11 cellular contexts compared by ENCODE assay signal in the genomic region with DNA sequence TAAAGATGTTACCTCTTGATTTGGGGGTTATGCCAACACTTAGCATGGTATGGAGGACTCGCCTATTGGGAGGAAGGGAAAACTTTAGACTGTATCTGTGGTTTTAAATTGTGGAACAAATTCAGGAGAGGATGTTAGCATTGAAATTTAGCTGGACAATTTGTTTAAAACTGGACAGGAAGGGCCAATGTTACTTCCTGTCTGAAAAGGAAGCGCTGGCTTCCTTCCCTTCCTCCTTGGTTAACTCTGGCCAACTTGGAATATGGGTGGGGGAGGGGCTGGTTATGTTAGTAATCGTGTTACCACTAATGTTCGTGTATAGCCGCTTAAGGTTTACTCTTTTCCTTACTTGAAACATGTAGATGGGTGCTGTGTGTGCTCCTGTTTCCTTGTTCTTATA. TPM values are rescaled to one million over a fixed set of nuclear protein-coding genes. Genes with fewer than 3 reads are reported as not detected.
A peak's percentile ranks its signal among the peaks of the same experiment; 100 is the strongest.
DNase-seq lines count a peak whose midpoint lies in the region; ATAC-seq and TF ChIP-seq lines count a peak whose summit lies in the region.
"Had no signal": no experiment of that assay in that cellular context is flagged by ENCODE, and none has a peak within 500 bp of the region (broad histone marks: within the 10 kb centered on the region; RNA-seq: fewer than 3 reads in every experiment).

No MANE protein-coding gene starts in this region.

- H3K27ac Mint-ChIP-seq in WTC11 = peak overlapping the region; percentile 99

- H4K12ac ChIP-seq in trophoblast cell (ENCODE audit: low read depth, low read length) = no peak overlapping the region

- H3K14ac ChIP-seq in trophoblast cell (ENCODE audit: low read length) = no peak overlapping the region

- peak overlapping the region; percentile 76 for H3K4ac ChIP-seq in trophoblast cell (ENCODE audit: low read depth, low read length)

- no peak overlapping the region for H2AK5ac ChIP-seq in trophoblast cell (ENCODE audit: low read length)

- no peak overlapping the region for H2BK5ac ChIP-seq in trophoblast cell (ENCODE audit: low read depth, low read length, poor library complexity)

- ATAC-seq in WTC11 (no peak), GM19324 (IDR thresholded peaks at IDR 0.05; ENCODE audit: low FRiP score, unreplicated experiment) (no peak)
- ATAC-seq: naive thymus-derived CD8-positive, alpha-beta T cell had no signal

- no peak overlapping the region for H3K18ac ChIP-seq in trophoblast cell (ENCODE audit: low read length)

- H3K4me1 ChIP-seq in ACC112 (ENCODE audit: control insufficient read depth, insufficient read depth, low read length, unreplicated experiment) (peaks cover 60% of the 10 kb centered on the region), left ventricle myocardium inferior (peaks cover 100% of the 10 kb centered on the region), trophoblast cell (ENCODE audit: control insufficient read depth in 1 of 2, insufficient read depth in 2 of 2, low read length in 2 of 2) (peaks cover 17 to 44% of the 10 kb centered on the region in 2 experiments)

- no peak overlapping the region for H3K23ac ChIP-seq in trophoblast cell (ENCODE audit: low read length)

- no peak for DNase-seq in WTC11 (ENCODE audit: low spot score)
- no peak for DNase-seq in left ventricle myocardium inferior
- DNase-seq in trophoblast cell = no peak
- DNase-seq in C1 segment of cervical spinal cord (lab: John Stamatoyannopoulos, UW) = no peak
- no peak for DNase-seq in LoVo (ENCODE audit: low spot score)
- DNase-seq in SIG-M5 treated with dmso at 0.1 percent for 504 hours (lab: John Stamatoyannopoulos, UW; ENCODE audit: unreplicated experiment) = no peak
- DNase-seq: naive thymus-derived CD8-positive, alpha-beta T cell had no signal

- H2AFZ ChIP-seq in ACC112 (ENCODE audit: low read length, unreplicated experiment) (no peak overlapping the region), trophoblast cell (ENCODE audit: insufficient read depth, low read length, poor library complexity) (no peak overlapping the region)

- H3K27ac ChIP-seq in ACC112 (ENCODE audit: low read depth, low read length) (peak overlapping the region; percentile 96), left ventricle myocardium inferior (replicated peaks) (peak overlapping the region; percentile 97), trophoblast cell (ENCODE audit: low read depth, low read length) (peak overlapping the region; percentile 67)
- H3K27ac ChIP-seq: C4-2B had no signal

- H3K27me3 ChIP-seq in ACC112 (ENCODE audit: insufficient read depth, low read length) (no peaks in the 10 kb centered on the region), left ventricle myocardium inferior (ENCODE audit: low read depth) (no peaks in the 10 kb centered on the region), trophoblast cell (ENCODE audit: insufficient read depth, low read length) (no peaks in the 10 kb centered on the region)

- no peak overlapping the region for H2BK12ac ChIP-seq in trophoblast cell (ENCODE audit: low read length)

- no peaks in the 10 kb centered on the region for H3K36me3 Mint-ChIP-seq in WTC11

- no peak overlapping the region for H4K91ac ChIP-seq in trophoblast cell (ENCODE audit: low read depth, low read length)

- no peaks in the 10 kb centered on the region for H3K27me3 Mint-ChIP-seq in WTC11 (ENCODE audit: low read depth)
- H3K27me3 Mint-ChIP-seq: naive thymus-derived CD8-positive, alpha-beta T cell had no signal

- H3K79me2 ChIP-seq in ACC112 (ENCODE audit: control insufficient read depth, insufficient read depth, low read length, unreplicated experiment) (peaks cover 95% of the 10 kb centered on the region), trophoblast cell (ENCODE audit: control insufficient read depth, insufficient read depth, low read length, poor library complexity) (peaks cover 15% of the 10 kb centered on the region)

- CTCF ChIA-PET in WTC11 (lab: Charles Lee) = interaction anchor here (0.9 to 4.7 kb wide), 4 partner anchors 14 to 25 kb away, joined by 3 to 61 read pairs (median 16); partner anchors contain the start of gene BTBD18

- H3K36me3 ChIP-seq in ACC112 (ENCODE audit: insufficient read depth, low read length) (no peaks in the 10 kb centered on the region), left ventricle myocardium inferior (no peaks in the 10 kb centered on the region), trophoblast cell (ENCODE audit: control insufficient read depth in 1 of 2, insufficient read depth in 2 of 2, low read length in 2 of 2) (no peaks in the 10 kb centered on the region)

- TF ChIP-seq CTCF in WTC11 (IDR thresholded peaks at IDR 0.05) (no peak), left ventricle myocardium inferior (IDR thresholded peaks at IDR 0.05; ENCODE audit: borderline replicate concordance) (no peak)

- no peak overlapping the region for H2BK120ac ChIP-seq in trophoblast cell (ENCODE audit: insufficient read depth, low read length, poor library complexity)

- no peak overlapping the region for H3K9ac ChIP-seq in trophoblast cell (ENCODE audit: low read length)

- H3K4me3 Mint-ChIP-seq in WTC11 = peak overlapping the region; percentile 18; the same call in 1 of the 2 replicates
- H3K4me3 Mint-ChIP-seq: naive thymus-derived CD8-positive, alpha-beta T cell had no signal

- H3K4me2 ChIP-seq in trophoblast cell (ENCODE audit: low read length) = peak overlapping the region; percentile 40

- intact Hi-C loops in left ventricle myocardium inferior (cut with micrococcal nuclease) = no loop called here

- peaks cover 82% of the 10 kb centered on the region for H3K4me1 Mint-ChIP-seq in WTC11

- WGBS in trophoblast cell (ENCODE audit: extremely low coverage, insufficient coverage, insufficient read length) = no CpG with 5 or more reads among the region's 5 CpGs

- peak overlapping the region; percentile 34; the same call in 1 of the 2 replicates for H3K4me3 ChIP-seq in ACC112 (ENCODE audit: low read depth, low read length)
- peak overlapping the region; percentile 54 for H3K4me3 ChIP-seq in left ventricle myocardium inferior
- no peak overlapping the region for H3K4me3 ChIP-seq in trophoblast cell (ENCODE audit: low read depth, low read length)

- H3K79me1 ChIP-seq in trophoblast cell (ENCODE audit: low read length) = peaks cover 27% of the 10 kb centered on the region

- H3K9me3 Mint-ChIP-seq in WTC11 = no peaks in the 10 kb centered on the region
- H3K9me3 Mint-ChIP-seq: naive thymus-derived CD8-positive, alpha-beta T cell had no signal

- POLR2A ChIA-PET in WTC11 (lab: Charles Lee) = interaction anchor here (0.7 to 9.0 kb wide), 3 partner anchors 9 to 572 kb away, joined by 3 to 188 read pairs (median 4); partner anchors contain the start of gene CTNND1

- H3K9me3 ChIP-seq in left ventricle myocardium inferior (replicated peaks) = no peaks in the 10 kb centered on the region
- no peaks in the 10 kb centered on the region for H3K9me3 ChIP-seq in trophoblast cell (ENCODE audit: insufficient read depth, low read depth, low read length)

- no peak overlapping the region for H4K8ac ChIP-seq in trophoblast cell (ENCODE audit: low read depth, low read length)

TF ChIP-seq in WTC11, 78 proteins besides CTCF, POLR2A, EP300 and RAD21 (continues in another document):
- TF ChIP-seq, protein P1, sequence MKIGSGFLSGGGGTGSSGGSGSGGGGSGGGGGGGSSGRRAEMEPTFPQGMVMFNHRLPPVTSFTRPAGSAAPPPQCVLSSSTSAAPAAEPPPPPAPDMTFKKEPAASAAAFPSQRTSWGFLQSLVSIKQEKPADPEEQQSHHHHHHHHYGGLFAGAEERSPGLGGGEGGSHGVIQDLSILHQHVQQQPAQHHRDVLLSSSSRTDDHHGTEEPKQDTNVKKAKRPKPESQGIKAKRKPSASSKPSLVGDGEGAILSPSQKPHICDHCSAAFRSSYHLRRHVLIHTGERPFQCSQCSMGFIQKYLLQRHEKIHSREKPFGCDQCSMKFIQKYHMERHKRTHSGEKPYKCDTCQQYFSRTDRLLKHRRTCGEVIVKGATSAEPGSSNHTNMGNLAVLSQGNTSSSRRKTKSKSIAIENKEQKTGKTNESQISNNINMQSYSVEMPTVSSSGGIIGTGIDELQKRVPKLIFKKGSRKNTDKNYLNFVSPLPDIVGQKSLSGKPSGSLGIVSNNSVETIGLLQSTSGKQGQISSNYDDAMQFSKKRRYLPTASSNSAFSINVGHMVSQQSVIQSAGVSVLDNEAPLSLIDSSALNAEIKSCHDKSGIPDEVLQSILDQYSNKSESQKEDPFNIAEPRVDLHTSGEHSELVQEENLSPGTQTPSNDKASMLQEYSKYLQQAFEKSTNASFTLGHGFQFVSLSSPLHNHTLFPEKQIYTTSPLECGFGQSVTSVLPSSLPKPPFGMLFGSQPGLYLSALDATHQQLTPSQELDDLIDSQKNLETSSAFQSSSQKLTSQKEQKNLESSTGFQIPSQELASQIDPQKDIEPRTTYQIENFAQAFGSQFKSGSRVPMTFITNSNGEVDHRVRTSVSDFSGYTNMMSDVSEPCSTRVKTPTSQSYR (CRISPR knock-in tag; IDR thresholded peaks at IDR 0.05) = no peak
- TF ChIP-seq, protein P2, sequence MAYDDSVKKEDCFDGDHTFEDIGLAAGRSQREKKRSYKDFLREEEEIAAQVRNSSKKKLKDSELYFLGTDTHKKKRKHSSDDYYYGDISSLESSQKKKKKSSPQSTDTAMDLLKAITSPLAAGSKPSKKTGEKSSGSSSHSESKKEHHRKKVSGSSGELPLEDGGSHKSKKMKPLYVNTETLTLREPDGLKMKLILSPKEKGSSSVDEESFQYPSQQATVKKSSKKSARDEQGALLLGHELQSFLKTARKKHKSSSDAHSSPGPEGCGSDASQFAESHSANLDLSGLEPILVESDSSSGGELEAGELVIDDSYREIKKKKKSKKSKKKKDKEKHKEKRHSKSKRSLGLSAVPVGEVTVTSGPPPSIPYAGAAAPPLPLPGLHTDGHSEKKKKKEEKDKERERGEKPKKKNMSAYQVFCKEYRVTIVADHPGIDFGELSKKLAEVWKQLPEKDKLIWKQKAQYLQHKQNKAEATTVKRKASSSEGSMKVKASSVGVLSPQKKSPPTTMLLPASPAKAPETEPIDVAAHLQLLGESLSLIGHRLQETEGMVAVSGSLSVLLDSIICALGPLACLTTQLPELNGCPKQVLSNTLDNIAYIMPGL (CRISPR knock-in tag; IDR thresholded peaks at IDR 0.05) = no peak
- TF ChIP-seq ZBTB21 (CRISPR knock-in tag; IDR thresholded peaks at IDR 0.05; ENCODE audit: borderline replicate concordance) = no peak
- no peak for TF ChIP-seq NFE2L1 (CRISPR knock-in tag; IDR thresholded peaks at IDR 0.05)
- no peak for TF ChIP-seq ZNF317 (CRISPR knock-in tag; IDR thresholded peaks at IDR 0.05; ENCODE audit: borderline replicate concordance, low read depth)

RNA-seq across cellular contexts. Expression of gene CTNND1, which starts 13.9 kb away (rescaled TPM):
- 164 to 165 TPM (median 164 TPM) in 3 replicates for total RNA-seq in WTC11 (2021)
- 58.9 TPM for total RNA-seq in left ventricle myocardium inferior
- 146 and 148 TPM in 2 replicates for polyA plus RNA-seq in trophoblast cell (2013)

RNA-seq across cellular contexts. Expression of gene BTBD18, which starts 23.9 kb away (rescaled TPM):
- total RNA-seq in WTC11 (2021) (0.09 to 0.14 TPM in 2 of 3 replicates, not detected in the other), left ventricle myocardium inferior (not detected)
- polyA plus RNA-seq in trophoblast cell (2013) = not detected in 2 replicates
- total RNA-seq: epithelial cell of proximal tubule had no signal

RNA-seq across cellular contexts. Expression of gene SELENOH, which starts 34.2 kb away (rescaled TPM):
- total RNA-seq in WTC11 (2021) = 251 to 266 TPM (median 259 TPM) in 3 replicates
- 78.8 TPM for total RNA-seq in left ventricle myocardium inferior
- 198 and 199 TPM in 2 replicates for polyA plus RNA-seq in trophoblast cell (2013)
